In genomic region chr2:108854484-108854883, GRCh38 we compare ENCODE assay signal across 8 cellular contexts.
"Had no signal": no experiment of that assay in that cellular context is flagged by ENCODE, and none has a peak within 500 bp of the region (broad histone marks: within the 10 kb centered on the region; RNA-seq: fewer than 3 reads in every experiment).

No MANE protein-coding gene starts in this region.

- H3K27ac Mint-ChIP-seq: GM23338, H9, HFFc6 had no signal

- DNase-seq: H9, KG1 had no signal

- H3K4me3 ChIP-seq: GM23338, K562 had no signal

- FAIRE-seq: H1, H54, HTR-8/SVneo, K562 had no signal

- H3K4me3 Mint-ChIP-seq: GM23338, H9, HFFc6 had no signal

- H3K9me3 Mint-ChIP-seq: GM23338, H9, HFFc6 had no signal

- H3K4me1 Mint-ChIP-seq: GM23338 had no signal
